ENCODE assay signal across 8 cellular contexts in genomic region chr1:32351859-32352745, GRCh38. TPM values are rescaled to one million over a fixed set of nuclear protein-coding genes. Genes with fewer than 3 reads are reported as not detected.
A peak's percentile ranks its signal among the peaks of the same experiment; 100 is the strongest.
DNase-seq lines count a peak whose midpoint lies in the region; ATAC-seq and TF ChIP-seq lines count a peak whose summit lies in the region.

No MANE protein-coding gene starts in this region.

- TF ChIP-seq CTCF in AG04449 (IDR thresholded peaks at IDR 0.05; ENCODE audit: insufficient read depth, low read length, missing control alignments): peak; percentile 8
- no peak for TF ChIP-seq CTCF in GM12875 (IDR thresholded peaks at IDR 0.05; ENCODE audit: borderline replicate concordance, insufficient read depth, low read depth, low read length)
- TF ChIP-seq CTCF in lower lobe of right lung (IDR thresholded peaks at IDR 0.05): peak; percentile 21
- TF ChIP-seq CTCF in thoracic aorta (IDR thresholded peaks at IDR 0.05): no peak

- H3K36me3 ChIP-seq in NT2/D1 (ENCODE audit: insufficient read depth, insufficient read length, low read length) (peaks cover 17% of the 10 kb centered on the region), lower lobe of right lung (no peaks in the 10 kb centered on the region), thoracic aorta (no peaks in the 10 kb centered on the region)

- H3K9me3 ChIP-seq in NT2/D1 (ENCODE audit: insufficient read depth, low read length) (peaks cover 12% of the 10 kb centered on the region; the same call in 1 of the 2 replicates), lower lobe of right lung (no peaks in the 10 kb centered on the region), thoracic aorta (no peaks in the 10 kb centered on the region)

- CTCF ChIA-PET in AG04449 (lab: Yijun Ruan, JAX): interaction anchor here (0.9 to 3.8 kb wide), 8 partner anchors 15 to 152 kb away, joined by 3 to 26 read pairs (median 3); partner anchors contain the start of genes CCDC28B, DCDC2B and MARCKSL1

- H3K27me3 ChIP-seq in NT2/D1 (ENCODE audit: insufficient read depth, insufficient read length) (peaks cover 4% of the 10 kb centered on the region), lower lobe of right lung (ENCODE audit: low read depth) (no peaks in the 10 kb centered on the region), thoracic aorta (replicated peaks; ENCODE audit: insufficient read depth) (no peaks in the 10 kb centered on the region)

- POLR2A ChIA-PET in AG04449 (lab: Yijun Ruan, JAX): interaction anchor here (0.5 to 5.6 kb wide), 3 partner anchors 16 to 269 kb away, joined by 3 to 38 read pairs (median 4); partner anchors contain the start of genes DCDC2B and MARCKSL1

- intact Hi-C loops in lower lobe of right lung (cut with DNase I): no loop called here

- peak overlapping the region; percentile 95 for H3K27ac ChIP-seq in lower lobe of right lung
- H3K27ac ChIP-seq in thoracic aorta: peak overlapping the region; percentile 70 to 83

- H3K4me1 ChIP-seq in NT2/D1 (ENCODE audit: insufficient read depth, insufficient read length) (peaks cover 24% of the 10 kb centered on the region), lower lobe of right lung (peaks cover 48% of the 10 kb centered on the region), thoracic aorta (ENCODE audit: control insufficient read depth in 1 of 2, low read depth in 2 of 2) (peaks cover 13 to 29% of the 10 kb centered on the region in 2 donors)

- ATAC-seq in lower lobe of right lung (peak in 1 of 2 donors; percentile 42), thoracic aorta (ENCODE audit: insufficient number of reproducible peaks, low FRiP score, low read depth) (peak; percentile 29)
- no peak for ATAC-seq in activated CD4-positive, CD25-positive, alpha-beta regulatory T cell treated with anti-CD3 and anti-CD28 coated beads, Interleukin-2, amount 50 U/mL, for 24 hours

- H3K4me3 ChIP-seq in AG04449 (ENCODE audit: low read depth, low read length): peak overlapping the region; percentile 71
- H3K4me3 ChIP-seq in GM12875 (ENCODE audit: low read depth, low read length): peak overlapping the region; percentile 69
- peak overlapping the region; percentile 78 for H3K4me3 ChIP-seq in NT2/D1 (ENCODE audit: insufficient read length, low read depth)
- peak overlapping the region; percentile 79 for H3K4me3 ChIP-seq in lower lobe of right lung
- H3K4me3 ChIP-seq in thoracic aorta: peak overlapping the region; percentile 77

- DNase-seq in AG04449 (ENCODE audit: low read depth, low spot score) (no peak), NT2/D1 (ENCODE audit: low read depth, low spot score) (no peak), dedifferentiated amniotic fluid mesenchymal stem cell (ENCODE audit: extremely low spot score) (peak; percentile 19), lower lobe of right lung (no peak), thoracic aorta (ENCODE audit: low spot score) (no peak), GDM1 (lab: John Stamatoyannopoulos, UW) (no peak)

- H3K9ac ChIP-seq in NT2/D1 (ENCODE audit: insufficient read length, low read depth): peak overlapping the region; percentile 98

RNA-seq across cellular contexts. Expression of gene FAM229A, which starts 10.2 kb away (rescaled TPM):
- 9.7 TPM for total RNA-seq in lower lobe of right lung
- 10 to 100 TPM; 11.8 to 12.0 TPM for total RNA-seq in thoracic aorta

RNA-seq across cellular contexts. Expression of gene TSSK3, which starts 10.2 kb away (rescaled TPM):
- total RNA-seq in lower lobe of right lung (2.1 TPM), thoracic aorta (1 to 10 TPM; 1.1 to 2.3 TPM)

RNA-seq across cellular contexts. Expression of gene MARCKSL1, which starts 16.1 kb away (rescaled TPM):
- total RNA-seq in lower lobe of right lung: 34.7 TPM
- total RNA-seq in thoracic aorta: 10 to 100 TPM in 1 of 2 donors, 1 to 10 TPM in 1; 3.7 to 10.9 TPM

RNA-seq across cellular contexts. Expression of gene BSDC1, which starts 42.1 kb away (rescaled TPM):
- total RNA-seq in lower lobe of right lung (63.2 TPM), thoracic aorta (10 to 100 TPM; 70.8 to 84.9 TPM)

Comparison
In these comparisons a context has a peak if more than half of its experiments do, and no peak if none do; other contexts are left out.
1. CTCF ChIP-seq: peak in AG04449 (single experiment) and lower lobe of right lung (single experiment); none in GM12875 (single experiment) and thoracic aorta (single experiment).
2. Peak in every context shown above with its lines, with median percentiles within 50 percentile points of each other: H3K4me3 ChIP-seq.